12 cellular contexts compared by ENCODE assay signal in the genomic region with DNA sequence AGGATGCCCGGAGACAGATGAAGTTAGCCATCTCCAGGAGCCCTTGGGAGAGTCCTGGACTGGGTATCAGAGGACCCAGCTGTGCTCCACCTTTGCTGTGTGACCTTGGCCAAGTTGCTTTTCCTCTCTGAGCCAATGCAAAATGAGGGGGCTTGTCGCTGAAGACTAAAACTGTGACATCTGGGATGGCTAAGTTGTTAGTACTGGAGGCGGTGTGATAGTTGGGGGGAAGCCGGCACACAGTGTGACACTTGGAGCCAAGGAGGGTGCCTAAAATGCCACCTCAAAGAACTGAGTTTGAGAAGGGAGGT. TPM values are rescaled to one million over a fixed set of nuclear protein-coding genes. Genes with fewer than 3 reads are reported as not detected.
DNase-seq lines count a peak whose midpoint lies in the region; ATAC-seq and TF ChIP-seq lines count a peak whose summit lies in the region.
"Had no signal": no experiment of that assay in that cellular context is flagged by ENCODE, and none has a peak within 500 bp of the region (broad histone marks: within the 10 kb centered on the region; RNA-seq: fewer than 3 reads in every experiment).

No MANE protein-coding gene starts in this region.

- no peaks in the 10 kb centered on the region for H3K9me3 ChIP-seq in breast epithelium
- H3K9me3 ChIP-seq in left lung, result no peaks in the 10 kb centered on the region
- H3K9me3 ChIP-seq in smooth muscle cell (replicated peaks; ENCODE audit: low read depth), result no peaks in the 10 kb centered on the region

- no peak overlapping the region for H3K27ac Mint-ChIP-seq in HFFc6
- H3K27ac Mint-ChIP-seq: IgD-negative memory B cell had no signal

- no peak for ATAC-seq in left lung
- no peak for ATAC-seq in left lobe of liver
- ATAC-seq: activated T-cell treated with anti-CD3 and anti-CD28 coated beads, Interleukin-2, amount 50 U/mL, for 4 hours had no signal

- H3K4me2 ChIP-seq in smooth muscle cell, result peak overlapping the region; percentile 83

- TF ChIP-seq POLR2A in breast epithelium (IDR thresholded peaks at IDR 0.05), result no peak

- H3F3A ChIP-seq in smooth muscle cell (ENCODE audit: low read depth), result no peaks in the 10 kb centered on the region

- H2AFZ ChIP-seq in smooth muscle cell (ENCODE audit: low read depth), result no peak overlapping the region

- peak overlapping the region; percentile 30 for H3K9ac ChIP-seq in smooth muscle cell (ENCODE audit: low read depth)

- H3K4me3 ChIP-seq in breast epithelium, result peak overlapping the region in 2 of 3 donors; percentile 49 to 74
- H3K4me3 ChIP-seq in left lung, result peak overlapping the region; percentile 33 to 36
- H3K4me3 ChIP-seq in smooth muscle cell, result peak overlapping the region; percentile 46

- H3K79me2 ChIP-seq in smooth muscle cell (ENCODE audit: low read depth), result no peaks in the 10 kb centered on the region

- H3K9me3 Mint-ChIP-seq in HFFc6, result no peaks in the 10 kb centered on the region
- H3K9me3 Mint-ChIP-seq: activated T-cell treated with anti-CD3 and anti-CD28 coated beads, Interleukin-2, amount 50 U/mL, for 4 hours; IgD-negative memory B cell had no signal

- 71% methylated on average over 4 of the region's 4 CpGs for WGBS in smooth muscle cell (ENCODE audit: low lambda C conversion rate)

- peak overlapping the region; percentile 81 for H3K27ac ChIP-seq in breast epithelium
- no peak overlapping the region for H3K27ac ChIP-seq in left lung
- no peak overlapping the region for H3K27ac ChIP-seq in smooth muscle cell (ENCODE audit: low read depth)

- H3K4me1 Mint-ChIP-seq in HFFc6 (ENCODE audit: low read depth), result peaks cover 6% of the 10 kb centered on the region

- H3K4me3 Mint-ChIP-seq in HFFc6, result peak overlapping the region; percentile 69
- H3K4me3 Mint-ChIP-seq: activated T-cell treated with anti-CD3 and anti-CD28 coated beads, Interleukin-2, amount 50 U/mL, for 4 hours had no signal

- DNase-seq in HFFc6 (no peak), breast epithelium (ENCODE audit: low spot score in 2 of 2) (no peak), left lung (no peak), smooth muscle cell (lab: John Stamatoyannopoulos, UW; ENCODE audit: unreplicated experiment) (no peak), NCI-H2029 (lab: John Stamatoyannopoulos, UW) (no peak), left lobe of liver (ENCODE audit: low spot score) (no peak), C1 segment of cervical spinal cord (lab: John Stamatoyannopoulos, UW) (no peak)
- no peak for DNase-seq in activated T-cell treated with anti-CD3 and anti-CD28 coated beads, Interleukin-2, amount 50 U/mL, for 48 hours
- DNase-seq: activated T-cell treated with anti-CD3 and anti-CD28 coated beads, Interleukin-2, amount 50 U/mL, for 4 hours; stimulated activated naive CD4-positive, alpha-beta T cell treated with Interleukin-2 at 50 U/mL for 16 hours had no signal

- H3K36me3 Mint-ChIP-seq in HFFc6 (ENCODE audit: low read depth), result no peaks in the 10 kb centered on the region
- H3K36me3 Mint-ChIP-seq: IgD-negative memory B cell had no signal

- H3K27me3 Mint-ChIP-seq in HFFc6 (ENCODE audit: insufficient read depth), result peaks cover 9% of the 10 kb centered on the region

- intact Hi-C loops in breast epithelium (cut with DNase I; ENCODE audit: low total_unique reads), result no loop called here
- intact Hi-C loops in left lung (cut with DNase I), result no loop called here

- H3K4me1 ChIP-seq in breast epithelium, result peaks cover 3 to 7% of the 10 kb centered on the region in 2 donors
- peaks cover 3 to 12% of the 10 kb centered on the region in 2 donors for H3K4me1 ChIP-seq in left lung
- no peaks in the 10 kb centered on the region for H3K4me1 ChIP-seq in smooth muscle cell (ENCODE audit: low read depth)

- H3K36me3 ChIP-seq in breast epithelium (no peaks in the 10 kb centered on the region), left lung (no peaks in the 10 kb centered on the region), smooth muscle cell (ENCODE audit: low read depth) (no peaks in the 10 kb centered on the region)

- H3K27me3 ChIP-seq in breast epithelium (no peaks in the 10 kb centered on the region), left lung (no peaks in the 10 kb centered on the region), smooth muscle cell (ENCODE audit: low read depth) (no peaks in the 10 kb centered on the region)

- TF ChIP-seq CTCF in HFFc6 (IDR thresholded peaks at IDR 0.05) (no peak), breast epithelium (IDR thresholded peaks at IDR 0.05) (no peak), left lung (IDR thresholded peaks at IDR 0.05) (no peak), smooth muscle cell (IDR thresholded peaks at IDR 0.05; ENCODE audit: borderline replicate concordance, insufficient read depth, poor library complexity, severe bottlenecking) (no peak)

- no peaks in the 10 kb centered on the region for H4K20me1 ChIP-seq in smooth muscle cell (ENCODE audit: low read depth)

RNA-seq across cellular contexts. Expression of a gene that starts 0.5 kb away (rescaled TPM):
- total RNA-seq in HFFc6 (2021; fragmentation: NEBNext Ultra II Directional; extraction: Animal tissue kit (Norgen Biotek cat#: 25700)), result 1 to 10 TPM in 4 of 6 experiments, under 1 TPM in 2; 0.69 to 1.6 (median 1.0) TPM
- total RNA-seq in breast epithelium (10 to 100 TPM in 1 of 3 donors, 1 to 10 TPM in 1, not detected in 1; 7.5 to 15.2 TPM), left lung (1 to 10 TPM; 3.8 to 4.0 TPM), smooth muscle cell (1.2 TPM in 2 replicates), left lobe of liver (0.25 TPM)
- 0.66 and 2.1 TPM in 2 replicates for polyA plus RNA-seq in smooth muscle cell
- total RNA-seq: T-helper 2 cell treated with Interferon-gamma antibody and Interleukin-4, amounts not matched to agents 100 ng/mL and 5 ng/mL, for 36 hours had no signal
- polyA plus RNA-seq: IgD-negative memory B cell had no signal

RNA-seq across cellular contexts. Expression of a gene that starts 15.9 kb away (rescaled TPM):
- total RNA-seq in HFFc6 (2021; fragmentation: NEBNext Ultra II Directional; extraction: Animal tissue kit (Norgen Biotek cat#: 25700)), result 100 to 1,000 TPM; 237 to 356 (median 265) TPM
- total RNA-seq in breast epithelium, result 100 to 1,000 TPM; 297 to 485 (median 411) TPM
- total RNA-seq in left lung, result 100 to 1,000 TPM in 1 of 2 donors, 10 to 100 TPM in 1; 80.0 to 115 TPM
- 450 and 487 TPM in 2 replicates for total RNA-seq in smooth muscle cell
- polyA plus RNA-seq in smooth muscle cell, result 547 and 600 TPM in 2 replicates
- 7.0 TPM for total RNA-seq in left lobe of liver

RNA-seq across cellular contexts. Expression of a gene that starts 17.1 kb away (rescaled TPM):
- under 1 TPM in 1 of 6 experiments, not detected in 5; 0.05 TPM for total RNA-seq in HFFc6 (2021; fragmentation: NEBNext Ultra II Directional; extraction: Animal tissue kit (Norgen Biotek cat#: 25700))
- total RNA-seq in breast epithelium (not detected), left lung (1 to 10 TPM; 4.3 to 9.9 TPM), smooth muscle cell (0.04 and 0.09 TPM in 2 replicates), left lobe of liver (not detected)
- polyA plus RNA-seq in smooth muscle cell, result 0.80 TPM in 1 of 2 replicates, not detected in the other
- total RNA-seq: activated T-cell treated with anti-CD3 and anti-CD28 coated beads, Interleukin-2, amount 50 U/mL, for 4 hours; T-helper 2 cell treated with Interferon-gamma antibody and Interleukin-4, amounts not matched to agents 100 ng/mL and 5 ng/mL, for 36 hours had no signal
- polyA plus RNA-seq: IgD-negative memory B cell had no signal

RNA-seq across cellular contexts. Expression of a gene that starts 36.7 kb away (rescaled TPM):
- 10 to 100 TPM; 28.1 to 34.2 (median 30.0) TPM for total RNA-seq in HFFc6 (2021; fragmentation: NEBNext Ultra II Directional; extraction: Animal tissue kit (Norgen Biotek cat#: 25700))
- total RNA-seq in breast epithelium, result 10 to 100 TPM; 32.8 to 42.6 (median 38.3) TPM
- total RNA-seq in left lung, result 10 to 100 TPM; 28.2 to 34.3 TPM
- total RNA-seq in smooth muscle cell, result 39.8 and 40.2 TPM in 2 replicates
- 41.8 and 45.0 TPM in 2 replicates for polyA plus RNA-seq in smooth muscle cell
- total RNA-seq in left lobe of liver, result 33.5 TPM

RNA-seq across cellular contexts. Expression of a gene that starts 42.1 kb away (rescaled TPM):
- total RNA-seq in HFFc6 (2021; fragmentation: NEBNext Ultra II Directional; extraction: Animal tissue kit (Norgen Biotek cat#: 25700)), result 100 to 1,000 TPM; 201 to 329 (median 246) TPM
- 10 to 100 TPM; 13.9 to 54.1 (median 41.6) TPM for total RNA-seq in breast epithelium
- 10 to 100 TPM; 86.4 to 99.7 TPM for total RNA-seq in left lung
- 46.2 and 58.6 TPM in 2 replicates for total RNA-seq in smooth muscle cell
- polyA plus RNA-seq in smooth muscle cell, result 108 and 122 TPM in 2 replicates
- total RNA-seq in left lobe of liver, result 20.9 TPM

Comparison
In these comparisons a context has a peak if more than half of its experiments do, and no peak if none do; other contexts are left out.
1. H3K27ac ChIP-seq: peak in breast epithelium (2 of 2); none in left lung (0 of 2) and smooth muscle cell (single experiment).
2. RNA of a gene that starts 15.9 kb away (total RNA-seq): 450 to 487 TPM in smooth muscle cell, 297 to 485 TPM in breast epithelium, 237 to 356 TPM in HFFc6 and 80.0 to 115 TPM in left lung; 7.0 TPM in left lobe of liver (single experiment); every median in the first group is over 10 times any median in the second.
3. Peak in every context shown above with its lines, with median percentiles within 50 percentile points of each other: H3K4me3 ChIP-seq.